ENCODE assay signal across 8 cellular contexts in genomic region chr1:15948600-15949452, GRCh38. TPM values are rescaled to one million over a fixed set of nuclear protein-coding genes. Genes with fewer than 3 reads are reported as not detected.
DNase-seq lines count a peak whose midpoint lies in the region; ATAC-seq and TF ChIP-seq lines count a peak whose summit lies in the region.

No MANE protein-coding gene starts in this region.

- H3K14ac ChIP-seq in IMR-90 (replicated peaks; ENCODE audit: low read depth, low read length), result peak overlapping the region; percentile 95

- peak overlapping the region; percentile 84 for H3K23ac ChIP-seq in IMR-90 (ENCODE audit: low read depth, low read length)

- H2AK5ac ChIP-seq in IMR-90 (ENCODE audit: low read depth, low read length), result peak overlapping the region; percentile 99

- peak overlapping the region; percentile 97 for H3K4ac ChIP-seq in IMR-90 (ENCODE audit: low read depth, low read length)

- H3K4me1 Mint-ChIP-seq in stimulated activated naive CD8-positive, alpha-beta T cell treated with anti-CD3 and anti-CD28 coated beads, Interleukin-15, Interleukin-2, amounts not matched to agents 100 ng/mL and 50 ng/mL, for 24 hours (ENCODE audit: low read depth), result peaks cover 70% of the 10 kb centered on the region

- no peaks in the 10 kb centered on the region for H3K27me3 Mint-ChIP-seq in stimulated activated naive CD8-positive, alpha-beta T cell treated with anti-CD3 and anti-CD28 coated beads, Interleukin-15, Interleukin-2, amounts not matched to agents 100 ng/mL and 50 ng/mL, for 24 hours

- H3K79me1 ChIP-seq in IMR-90 (ENCODE audit: low read depth in 1 of 2, low read length in 2 of 2), result peaks cover 42 to 72% of the 10 kb centered on the region in 2 experiments

- H4K8ac ChIP-seq in IMR-90 (ENCODE audit: low read depth in 2 of 2, low read length in 2 of 2), result peak overlapping the region; percentile 59 to 95

- peak overlapping the region; percentile 100 for H2AK9ac ChIP-seq in IMR-90 (replicated peaks; ENCODE audit: low read depth, low read length, poor library complexity)

- no TSS peak for BruUV-seq in IMR-90 (replicated peaks; lab: Mats Ljungman, UMichigan)

- H2AFZ ChIP-seq in IMR-90 (replicated peaks; ENCODE audit: low read length, poor library complexity), result peak overlapping the region; percentile 87

- dilution Hi-C loops in IMR-90 (cut with HindIII; ENCODE audit: low sequenced_read_pairs, unreplicated experiment), result no loop called here

- H3K4me1 ChIP-seq in IMR-90 (ENCODE audit: control insufficient read depth, insufficient read depth, low read length), result peaks cover 48% of the 10 kb centered on the region

- no peaks in the 10 kb centered on the region for H3K9me3 Mint-ChIP-seq in stimulated activated naive CD8-positive, alpha-beta T cell treated with anti-CD3 and anti-CD28 coated beads, Interleukin-15, Interleukin-2, amounts not matched to agents 100 ng/mL and 50 ng/mL, for 24 hours

- peak overlapping the region; percentile 75 for H2BK20ac ChIP-seq in IMR-90 (ENCODE audit: low read depth, low read length)

- peak overlapping the region; percentile 76 for H3K4me3 Mint-ChIP-seq in stimulated activated naive CD8-positive, alpha-beta T cell treated with anti-CD3 and anti-CD28 coated beads, Interleukin-15, Interleukin-2, amounts not matched to agents 100 ng/mL and 50 ng/mL, for 24 hours

- CTCF ChIA-PET in IMR-90 (lab: Yijun Ruan, JAX), result interaction anchor here (0.6 to 1.3 kb wide), 3 partner anchors 10 to 150 kb away, joined by 3 read pairs; no protein-coding TSS in a partner anchor

- H3K4me3 ChIP-seq in IMR-90 (ENCODE audit: insufficient read depth, low read depth, low read length) (peak overlapping the region; percentile 7; the same call in 1 of the 2 replicates), astrocyte of the spinal cord (ENCODE audit: low read depth, low read length) (no peak overlapping the region), kidney epithelial cell (ENCODE audit: low read depth, low read length) (no peak overlapping the region)

- H2BK15ac ChIP-seq in IMR-90 (ENCODE audit: low read depth, low read length), result peak overlapping the region; percentile 68; the same call in 2 of the 3 replicates

- POLR2A ChIA-PET in IMR-90 (lab: Charles Lee; ENCODE audit: unreplicated experiment), result no interaction called here

- peak overlapping the region; percentile 98 for H3K56ac ChIP-seq in IMR-90 (ENCODE audit: extremely low read depth, insufficient read depth, low read length)

- peak overlapping the region; percentile 95 for H2BK5ac ChIP-seq in IMR-90 (ENCODE audit: low read depth, low read length, poor library complexity, severe bottlenecking)

- peak; percentile 95 for DNase-seq in IMR-90
- DNase-seq in astrocyte of the spinal cord (ENCODE audit: low read depth, low spot score), result peak; percentile 97
- DNase-seq in kidney epithelial cell (ENCODE audit: low read depth), result peak; percentile 87
- no peak for DNase-seq in NOMO-1 (lab: John Stamatoyannopoulos, UW; ENCODE audit: unreplicated experiment in 2 of 2)
- DNase-seq in Ammon's horn (ENCODE audit: low spot score), result no peak

- no peak for TF ChIP-seq CTCF in IMR-90 (conservative IDR thresholded peaks at IDR 0.05; ENCODE audit: low read depth, low read length)
- TF ChIP-seq CTCF in astrocyte of the spinal cord (IDR thresholded peaks at IDR 0.05; ENCODE audit: low read depth, low read length), result no peak
- TF ChIP-seq CTCF in kidney epithelial cell (IDR thresholded peaks at IDR 0.05; ENCODE audit: insufficient read depth, low read length, poor library complexity, severe bottlenecking), result peak; percentile 3

- H3K27me3 ChIP-seq in IMR-90 (ENCODE audit: control insufficient read depth, insufficient read depth, low read length), result no peaks in the 10 kb centered on the region
- no peaks in the 10 kb centered on the region for H3K27me3 ChIP-seq in kidney epithelial cell (ENCODE audit: control insufficient read depth, insufficient read depth, low read length)

- in situ Hi-C loops in IMR-90 (cut with MboI; ENCODE audit: low sequenced_read_pairs), result no loop called here
- in situ Hi-C loops in astrocyte of the spinal cord (cut with HindIII; ENCODE audit: low sequenced_read_pairs), result no loop called here

- peak overlapping the region; percentile 97 for H4K91ac ChIP-seq in IMR-90 (ENCODE audit: insufficient read depth, low read depth, low read length)

- intact Hi-C loops in IMR-90 (cut with micrococcal nuclease), result no loop called here

- H3K9ac ChIP-seq in IMR-90 (ENCODE audit: low read depth, low read length), result peak overlapping the region; percentile 56

- no peaks in the 10 kb centered on the region for H3K9me3 ChIP-seq in IMR-90 (ENCODE audit: control insufficient read depth, insufficient read depth, low read length)

- H3K36me3 Mint-ChIP-seq in stimulated activated naive CD8-positive, alpha-beta T cell treated with anti-CD3 and anti-CD28 coated beads, Interleukin-15, Interleukin-2, amounts not matched to agents 100 ng/mL and 50 ng/mL, for 24 hours (ENCODE audit: low read depth), result peaks cover 44% of the 10 kb centered on the region

- peak overlapping the region; percentile 47 for H4K5ac ChIP-seq in IMR-90 (ENCODE audit: low read depth, low read length)

- peak overlapping the region; percentile 51 for H3K4me2 ChIP-seq in IMR-90 (ENCODE audit: low read depth, low read length)

- TF ChIP-seq RAD21 in IMR-90 (IDR thresholded peaks at IDR 0.05; ENCODE audit: low read length), result no peak

- 73% methylated on average over 5 of the region's 15 CpGs; no CpG with 5 or more reads in 1 of the 2 experiments for WGBS in IMR-90 (ENCODE audit: extremely low coverage in 2 of 2, insufficient read length in 1 of 2), 2 experiments

- H3K27ac Mint-ChIP-seq in stimulated activated naive CD8-positive, alpha-beta T cell treated with anti-CD3 and anti-CD28 coated beads, Interleukin-15, Interleukin-2, amounts not matched to agents 100 ng/mL and 50 ng/mL, for 24 hours, result peak overlapping the region; percentile 99

- 0 out of 2 replicates have a peak, but pooled peaks have one; percentile 3 for TF ChIP-seq POLR2A in IMR-90 (IDR thresholded peaks at IDR 0.05; ENCODE audit: low read depth, low read length)

- H4K20me1 ChIP-seq in IMR-90 (ENCODE audit: insufficient read depth, low read length), result peaks cover 6% of the 10 kb centered on the region; the same call in 1 of the 2 replicates

- peak overlapping the region; percentile 91 for H2BK120ac ChIP-seq in IMR-90 (ENCODE audit: low read depth, low read length)

- H3K36me3 ChIP-seq in IMR-90 (ENCODE audit: control insufficient read depth, insufficient read depth, low read length), result peaks cover 40% of the 10 kb centered on the region
- H3K36me3 ChIP-seq in kidney epithelial cell (ENCODE audit: control insufficient read depth, insufficient read depth, low read length), result peaks cover 4% of the 10 kb centered on the region

- H3K9me1 ChIP-seq in IMR-90 (ENCODE audit: insufficient read depth, low read length), result peaks cover 46% of the 10 kb centered on the region

- ATAC-seq in GM18909 (IDR thresholded peaks at IDR 0.05; ENCODE audit: poor library complexity, unreplicated experiment) (peak; percentile 11), IMR-90 (ENCODE audit: low read depth) (peak; percentile 50), HG02623 (IDR thresholded peaks at IDR 0.05; ENCODE audit: unreplicated experiment) (no peak)

- H3K18ac ChIP-seq in IMR-90 (ENCODE audit: low read depth, low read length), result peak overlapping the region; percentile 42

- H3K27ac ChIP-seq in IMR-90 (ENCODE audit: insufficient read depth, low read length), result peak overlapping the region; percentile 87

TF ChIP-seq in IMR-90, 13 proteins besides CTCF, POLR2A, EP300 and RAD21 (continues in another document):
- TF ChIP-seq RFX5 (IDR thresholded peaks at IDR 0.05; ENCODE audit: low read depth, low read length) (no peak), CHD1 (IDR thresholded peaks at IDR 0.05; ENCODE audit: low read depth, low read length) (no peak), CEBPB (IDR thresholded peaks at IDR 0.05; ENCODE audit: low read depth, low read length) (no peak), MAFK (IDR thresholded peaks at IDR 0.05; ENCODE audit: low read depth, low read length) (peak; percentile 11; the same call in 1 of the 2 replicates), FOS (IDR thresholded peaks at IDR 0.05; ENCODE audit: low read depth, low read length) (peak; percentile 14; the same call in 1 of the 2 replicates), ELK1 (IDR thresholded peaks at IDR 0.05; ENCODE audit: borderline replicate concordance, low read depth, low read length) (no peak), SMC3 (IDR thresholded peaks at IDR 0.05; ENCODE audit: low read depth, low read length) (no peak), BHLHE40 (IDR thresholded peaks at IDR 0.05; ENCODE audit: low read depth, low read length) (no peak; the same call in 1 of the 2 replicates), MXI1 (IDR thresholded peaks at IDR 0.05; ENCODE audit: borderline replicate concordance, low read depth, low read length) (0 out of 2 replicates have a peak, but pooled peaks have one; percentile 12)
- TF ChIP-seq, protein P1, sequence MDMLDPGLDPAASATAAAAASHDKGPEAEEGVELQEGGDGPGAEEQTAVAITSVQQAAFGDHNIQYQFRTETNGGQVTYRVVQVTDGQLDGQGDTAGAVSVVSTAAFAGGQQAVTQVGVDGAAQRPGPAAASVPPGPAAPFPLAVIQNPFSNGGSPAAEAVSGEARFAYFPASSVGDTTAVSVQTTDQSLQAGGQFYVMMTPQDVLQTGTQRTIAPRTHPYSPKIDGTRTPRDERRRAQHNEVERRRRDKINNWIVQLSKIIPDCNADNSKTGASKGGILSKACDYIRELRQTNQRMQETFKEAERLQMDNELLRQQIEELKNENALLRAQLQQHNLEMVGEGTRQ (IDR thresholded peaks at IDR 0.05; ENCODE audit: low read depth, low read length), result no peak

RNA-seq across cellular contexts. Expression of gene ZBTB17, which starts 27.1 kb away (rescaled TPM):
- total RNA-seq in IMR-90 (2012; rRNA removed) (26.3 and 29.7 TPM in 2 replicates), kidney epithelial cell (24.1 and 33.8 TPM in 2 replicates)
- polyA plus RNA-seq in IMR-90 (2012; rRNA removed), result 58.2 and 65.5 TPM in 2 replicates
- 27.1 and 37.4 TPM in 2 replicates for polyA plus RNA-seq in IMR-90 (2012; cell fraction: cytosol; rRNA removed)
- polyA plus RNA-seq in IMR-90 (2012; cell fraction: nucleus; rRNA removed; ENCODE audit: low replicate concordance), result 190 and 417 TPM in 2 replicates

RNA-seq across cellular contexts. Expression of gene SRARP, which starts 55.2 kb away (rescaled TPM):
- total RNA-seq in IMR-90 (2012; rRNA removed) (not detected in 2 replicates), kidney epithelial cell (not detected in 2 replicates)
- not detected in 2 replicates for polyA plus RNA-seq in IMR-90 (2012; rRNA removed)
- polyA plus RNA-seq in IMR-90 (2012; cell fraction: cytosol; rRNA removed), result not detected in 2 replicates
- polyA plus RNA-seq in IMR-90 (2012; cell fraction: nucleus; rRNA removed; ENCODE audit: low replicate concordance), result not detected in 2 replicates

Comparison
In these comparisons a context has a peak if more than half of its experiments do, and no peak if none do; other contexts are left out.
1. DNase-seq: peak in IMR-90 (single experiment), astrocyte of the spinal cord (single experiment) and kidney epithelial cell (single experiment); none in NOMO-1 (0 of 2) and Ammon's horn (single experiment).